ENCODE assay signal across 8 cellular contexts in the genomic region with DNA sequence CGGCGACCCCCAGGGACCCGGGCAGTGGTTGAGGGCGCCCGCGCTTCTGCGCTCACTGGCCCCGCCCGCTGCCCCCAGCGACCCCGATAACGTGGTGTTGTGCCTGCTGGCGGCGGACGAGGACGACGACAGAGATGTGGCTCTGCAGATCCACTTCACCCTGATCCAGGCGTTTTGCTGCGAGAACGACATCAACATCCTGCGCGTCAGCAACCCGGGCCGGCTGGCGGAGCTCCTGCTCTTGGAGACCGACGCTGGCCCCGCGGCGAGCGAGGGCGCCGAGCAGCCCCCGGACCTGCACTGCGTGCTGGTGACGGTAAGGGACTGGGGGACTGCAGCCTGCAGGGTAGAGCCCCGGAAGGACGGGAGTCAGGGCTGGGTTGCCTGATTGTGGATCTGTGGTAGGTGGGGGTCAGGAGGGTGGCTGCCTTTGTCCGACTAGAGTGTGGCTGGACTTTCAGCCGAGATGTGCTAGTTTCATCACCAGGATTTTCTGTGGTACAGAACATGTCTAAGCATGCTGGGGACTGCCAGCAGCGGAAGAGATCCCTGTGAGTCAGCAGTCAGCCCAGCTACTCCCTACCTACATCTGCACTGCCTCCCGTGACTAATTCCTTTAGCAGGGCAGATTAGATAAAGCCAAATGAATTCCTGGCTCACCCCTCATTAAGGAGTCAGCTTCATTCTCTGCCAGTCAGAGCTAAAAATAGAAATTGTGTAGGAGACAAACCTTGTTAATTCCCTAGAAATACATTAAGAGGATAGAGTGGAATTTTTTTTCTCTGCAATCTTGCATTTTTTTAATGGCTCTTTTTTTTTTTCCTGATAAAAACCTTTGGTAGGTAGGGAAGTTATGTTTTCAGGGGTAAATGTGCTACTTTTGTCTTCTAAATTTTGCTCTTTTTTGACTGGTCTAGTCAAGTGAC. TPM values are rescaled to one million over a fixed set of nuclear protein-coding genes. Genes with fewer than 3 reads are reported as not detected.
DNase-seq lines count a peak whose midpoint lies in the region; ATAC-seq and TF ChIP-seq lines count a peak whose summit lies in the region.

No MANE protein-coding gene starts in this region.

- H3K36me3 ChIP-seq in IMR-90 (ENCODE audit: control insufficient read depth, insufficient read depth, low read length) (peaks cover 12% of the 10 kb centered on the region), PC-9 (ENCODE audit: low read depth) (peaks cover 22% of the 10 kb centered on the region), esophagus squamous epithelium (peaks cover 6 to 27% (median 9%) of the 10 kb centered on the region in 3 donors)

- ATAC-seq in GM21529 (IDR thresholded peaks at IDR 0.05; ENCODE audit: unreplicated experiment) (peak; percentile 25), IMR-90 (ENCODE audit: low read depth) (peak; percentile 32)

- peak overlapping the region; percentile 93 for H2AK5ac ChIP-seq in IMR-90 (ENCODE audit: low read depth, low read length)

- H3K14ac ChIP-seq in IMR-90 (replicated peaks; ENCODE audit: low read depth, low read length), result peak overlapping the region; percentile 96

- H2BK20ac ChIP-seq in IMR-90 (ENCODE audit: low read depth, low read length), result peak overlapping the region; percentile 80; the same call in 1 of the 2 replicates

- H2BK5ac ChIP-seq in IMR-90 (ENCODE audit: low read depth, low read length, poor library complexity, severe bottlenecking), result peak overlapping the region; percentile 99

- peak; percentile 41; the same call in 1 of the 2 replicates for TF ChIP-seq RAD21 in IMR-90 (IDR thresholded peaks at IDR 0.05; ENCODE audit: low read length)

- H3K23ac ChIP-seq in IMR-90 (ENCODE audit: low read depth, low read length), result peak overlapping the region; percentile 99

- H3K27ac ChIP-seq in IMR-90 (ENCODE audit: insufficient read depth, low read length), result peak overlapping the region; percentile 98
- H3K27ac ChIP-seq in PC-9, result peak overlapping the region; percentile 99
- peak overlapping the region; percentile 96 to 100 (median 98) for H3K27ac ChIP-seq in esophagus squamous epithelium

- H4K91ac ChIP-seq in IMR-90 (ENCODE audit: insufficient read depth, low read depth, low read length), result peak overlapping the region; percentile 95

- H3K4me2 ChIP-seq in IMR-90 (ENCODE audit: low read depth, low read length) (peak overlapping the region; percentile 92), PC-9 (peak overlapping the region; percentile 86)

- peaks cover 12% of the 10 kb centered on the region for H3K4me1 ChIP-seq in IMR-90 (ENCODE audit: control insufficient read depth, insufficient read depth, low read length)
- peaks cover 56% of the 10 kb centered on the region for H3K4me1 ChIP-seq in PC-9 (replicated peaks; ENCODE audit: insufficient read depth)
- H3K4me1 ChIP-seq in esophagus squamous epithelium, result peaks cover 19 to 49% (median 22%) of the 10 kb centered on the region in 3 donors

- peak overlapping the region; percentile 96 for H3K4me3 Mint-ChIP-seq in stimulated activated naive CD8-positive, alpha-beta T cell treated with anti-CD3 and anti-CD28 coated beads, Interleukin-15, Interleukin-2, amounts not matched to agents 100 ng/mL and 50 ng/mL, for 24 hours

- peak overlapping the region; percentile 94 for H3K18ac ChIP-seq in IMR-90 (ENCODE audit: low read depth, low read length)

- DNase-seq in DMS153 (lab: John Stamatoyannopoulos, UW) (peak; percentile 35), IMR-90 (peak; percentile 99), PC-9 (peak; percentile 84 to 98), esophagus squamous epithelium (lab: John Stamatoyannopoulos, UW) (no peak), myocyte (ENCODE audit: low read depth) (peak; percentile 96)
- peak; percentile 64 to 74 for DNase-seq in activated T-cell treated with anti-CD3 and anti-CD28 coated beads, Interleukin-2, amount 50 U/mL, for 48 hours

- dilution Hi-C loops in IMR-90 (cut with HindIII; ENCODE audit: low sequenced_read_pairs, unreplicated experiment), result no loop called here

- in situ Hi-C loops in IMR-90 (cut with MboI; ENCODE audit: low sequenced_read_pairs), result loop anchor here (25.0 kb wide), 1 partner anchor 124 kb away; no protein-coding TSS in a partner anchor

- H2AFZ ChIP-seq in IMR-90 (replicated peaks; ENCODE audit: low read length, poor library complexity) (peak overlapping the region; percentile 78), PC-9 (no peak overlapping the region)

- H3K9me1 ChIP-seq in IMR-90 (ENCODE audit: insufficient read depth, low read length), result peaks cover 7% of the 10 kb centered on the region

- no peaks in the 10 kb centered on the region for H3K9me2 ChIP-seq in PC-9 (ENCODE audit: insufficient read depth)

- H3K27ac Mint-ChIP-seq in stimulated activated naive CD8-positive, alpha-beta T cell treated with anti-CD3 and anti-CD28 coated beads, Interleukin-15, Interleukin-2, amounts not matched to agents 100 ng/mL and 50 ng/mL, for 24 hours, result peak overlapping the region; percentile 95

- BruUV-seq in IMR-90 (replicated peaks; lab: Mats Ljungman, UMichigan) (no TSS peak), PC-9 (replicated peaks; lab: Mats Ljungman, UMichigan) (TSS peak; percentile 72)

- H2BK15ac ChIP-seq in IMR-90 (ENCODE audit: low read depth, low read length), result peak overlapping the region; percentile 57; the same call in 1 of the 3 replicates

- peak overlapping the region; percentile 56 to 97; a peak in 3 of 4 replicates for H4K8ac ChIP-seq in IMR-90 (ENCODE audit: low read depth in 2 of 2, low read length in 2 of 2)

- H3K9me3 Mint-ChIP-seq in stimulated activated naive CD8-positive, alpha-beta T cell treated with anti-CD3 and anti-CD28 coated beads, Interleukin-15, Interleukin-2, amounts not matched to agents 100 ng/mL and 50 ng/mL, for 24 hours, result no peaks in the 10 kb centered on the region

- H3K4me3 ChIP-seq in IMR-90 (ENCODE audit: insufficient read depth, low read depth, low read length) (peak overlapping the region; percentile 99), PC-9 (peak overlapping the region; percentile 90), esophagus squamous epithelium (peak overlapping the region; percentile 77 to 99 (median 88))

- peaks cover 84% of the 10 kb centered on the region for H3F3A ChIP-seq in PC-9 (ENCODE audit: insufficient read depth, low read depth)

- no peaks in the 10 kb centered on the region for H3K27me3 Mint-ChIP-seq in stimulated activated naive CD8-positive, alpha-beta T cell treated with anti-CD3 and anti-CD28 coated beads, Interleukin-15, Interleukin-2, amounts not matched to agents 100 ng/mL and 50 ng/mL, for 24 hours

- no peaks in the 10 kb centered on the region for H3K9me3 ChIP-seq in IMR-90 (ENCODE audit: control insufficient read depth, insufficient read depth, low read length)
- no peaks in the 10 kb centered on the region for H3K9me3 ChIP-seq in PC-9 (ENCODE audit: insufficient read depth, low read depth)
- no peaks in the 10 kb centered on the region for H3K9me3 ChIP-seq in esophagus squamous epithelium

- H2AK9ac ChIP-seq in IMR-90 (replicated peaks; ENCODE audit: low read depth, low read length, poor library complexity), result peak overlapping the region; percentile 99

- CTCF ChIA-PET in IMR-90 (lab: Yijun Ruan, JAX) (interaction anchor here (0.5 to 2.5 kb wide), 6 partner anchors 51 to 431 kb away, joined by 3 to 15 read pairs (median 6); no protein-coding TSS in a partner anchor), PC-9 (lab: Charles Lee) (interaction anchor here (0.9 to 1.0 kb wide), 2 partner anchors 15 to 151 kb away, joined by 3 read pairs; no protein-coding TSS in a partner anchor)

- H3K56ac ChIP-seq in IMR-90 (ENCODE audit: extremely low read depth, insufficient read depth, low read length), result peak overlapping the region; percentile 92

- peak overlapping the region; percentile 96 for H3K9ac ChIP-seq in IMR-90 (ENCODE audit: low read depth, low read length)

- H4K20me1 ChIP-seq in IMR-90 (ENCODE audit: insufficient read depth, low read length) (peaks cover 21% of the 10 kb centered on the region), PC-9 (ENCODE audit: insufficient read depth) (no peaks in the 10 kb centered on the region)

- H3K4ac ChIP-seq in IMR-90 (ENCODE audit: low read depth, low read length), result peak overlapping the region; percentile 99

- peaks cover 33% of the 10 kb centered on the region for H3K79me2 ChIP-seq in PC-9 (ENCODE audit: low read depth)

- H3K36me3 Mint-ChIP-seq in stimulated activated naive CD8-positive, alpha-beta T cell treated with anti-CD3 and anti-CD28 coated beads, Interleukin-15, Interleukin-2, amounts not matched to agents 100 ng/mL and 50 ng/mL, for 24 hours (ENCODE audit: low read depth), result peaks cover 32% of the 10 kb centered on the region

- TF ChIP-seq CTCF in IMR-90 (conservative IDR thresholded peaks at IDR 0.05; ENCODE audit: low read depth, low read length) (no peak), PC-9 (conservative IDR thresholded peaks at IDR 0.05) (no peak), esophagus squamous epithelium (IDR thresholded peaks at IDR 0.05) (peak in 3 of 6 experiments; percentile 5 to 7 (median 7))

- intact Hi-C loops in IMR-90 (cut with micrococcal nuclease) (loop anchor here (2.0 to 5.0 kb wide), 2 partner anchors 146 to 426 kb away; partner anchors contain the start of gene GNG12), PC-9 (cut with micrococcal nuclease; ENCODE audit: unreplicated experiment) (loop anchor here (1.0 to 10.0 kb wide), 9 partner anchors 14 to 752 kb away; partner anchors contain the start of genes GNG12 and SERBP1), esophagus squamous epithelium (cut with DNase I) (loop anchor here (2.0 to 10.0 kb wide), 3 partner anchors 64 to 148 kb away; partner anchors contain the start of gene GNG12)

- POLR2A ChIA-PET in IMR-90 (lab: Charles Lee; ENCODE audit: unreplicated experiment) (interaction anchor here (0.7 to 2.4 kb wide), 3 partner anchors 11 to 100 kb away, joined by 7 to 8 read pairs (median 7); no protein-coding TSS in a partner anchor), PC-9 (lab: Charles Lee; ENCODE audit: unreplicated experiment) (interaction anchor here (0.5 to 1.1 kb wide), 9 partner anchors 45 to 751 kb away, joined by 3 to 18 read pairs (median 5); no protein-coding TSS in a partner anchor)

- WGBS in IMR-90 (ENCODE audit: extremely low coverage in 2 of 2, insufficient read length in 1 of 2), 2 experiments, result 1% methylated on average over 35 of the region's 42 CpGs; no CpG with 5 or more reads in 1 of the 2 experiments
- 0% methylated on average over 4 to 10 of the region's 42 CpGs for WGBS in esophagus squamous epithelium, 2 donors

- peak overlapping the region; percentile 92 for H4K5ac ChIP-seq in IMR-90 (ENCODE audit: low read depth, low read length)

- no peaks in the 10 kb centered on the region for H3K27me3 ChIP-seq in IMR-90 (ENCODE audit: control insufficient read depth, insufficient read depth, low read length)
- H3K27me3 ChIP-seq in PC-9 (ENCODE audit: insufficient read depth, low read depth), result no peaks in the 10 kb centered on the region
- H3K27me3 ChIP-seq in esophagus squamous epithelium, result no peaks in the 10 kb centered on the region

- peak; percentile 85 for TF ChIP-seq POLR2A in IMR-90 (IDR thresholded peaks at IDR 0.05; ENCODE audit: low read depth, low read length)
- peak in 3 of 4 donors; percentile 59 to 83 (median 69) for TF ChIP-seq POLR2A in esophagus squamous epithelium (IDR thresholded peaks at IDR 0.05)

- H2BK120ac ChIP-seq in IMR-90 (ENCODE audit: low read depth, low read length), result peak overlapping the region; percentile 96

- peaks cover 10 to 31% of the 10 kb centered on the region in 2 experiments for H3K79me1 ChIP-seq in IMR-90 (ENCODE audit: low read depth in 1 of 2, low read length in 2 of 2)

- peaks cover 43% of the 10 kb centered on the region for H3K4me1 Mint-ChIP-seq in stimulated activated naive CD8-positive, alpha-beta T cell treated with anti-CD3 and anti-CD28 coated beads, Interleukin-15, Interleukin-2, amounts not matched to agents 100 ng/mL and 50 ng/mL, for 24 hours (ENCODE audit: low read depth)

RNA-seq across cellular contexts. Expression of gene GADD45A, which starts 1.5 kb away (rescaled TPM):
- total RNA-seq in IMR-90 (2012; rRNA removed) (10.9 and 16.7 TPM in 2 replicates), PC-9 (2021) (63.6 and 112 TPM in 2 replicates), esophagus squamous epithelium (10 to 100 TPM; 35.2 to 62.6 (median 46.5) TPM), myocyte (73.6 and 85.0 TPM in 2 replicates)
- polyA plus RNA-seq in IMR-90 (2012; rRNA removed), result 114 and 129 TPM in 2 replicates
- 128 and 171 TPM in 2 replicates for polyA plus RNA-seq in IMR-90 (2012; cell fraction: cytosol; rRNA removed)
- polyA plus RNA-seq in IMR-90 (2012; cell fraction: nucleus; rRNA removed; ENCODE audit: low replicate concordance), result 210 and 388 TPM in 2 replicates
- 94.5 TPM for polyA plus RNA-seq in myocyte (2012)
